In genomic region chr5:139178582-139178917, GRCh38 we compare ENCODE assay signal across 10 cellular contexts.
A peak's percentile ranks its signal among the peaks of the same experiment; 100 is the strongest.
DNase-seq lines count a peak whose midpoint lies in the region; ATAC-seq and TF ChIP-seq lines count a peak whose summit lies in the region.
"Had no signal": no experiment of that assay in that cellular context is flagged by ENCODE, and none has a peak within 500 bp of the region (broad histone marks: within the 10 kb centered on the region; RNA-seq: fewer than 3 reads in every experiment).

No MANE protein-coding gene starts in this region.

- TF ChIP-seq CTCF in RWPE1 (conservative IDR thresholded peaks at IDR 0.05; ENCODE audit: low read depth), result no peak
- TF ChIP-seq CTCF in GM10248 (IDR thresholded peaks at IDR 0.05; ENCODE audit: control extremely low read depth, extremely low read depth, low read depth, missing control alignments), result no peak

- H3K27ac ChIP-seq in RWPE1, result peak overlapping the region; percentile 58
- peak overlapping the region; percentile 11 for H3K27ac ChIP-seq in layer of hippocampus (ENCODE audit: low read depth, low read length)

- POLR2A ChIA-PET in RWPE1 (lab: Yijun Ruan, JAX; ENCODE audit: low non-redundant PET), result no interaction called here
- POLR2A ChIA-PET in GM10248 (lab: Yijun Ruan, JAX), result interaction anchor here (0.7 kb wide), 1 partner anchor 20 kb away, joined by 3 read pairs; the partner anchor contains the start of gene SIL1

- peaks cover 33% of the 10 kb centered on the region for H3K4me1 Mint-ChIP-seq in stimulated activated effector memory CD8-positive, alpha-beta T cell treated with anti-CD3 and anti-CD28 coated beads, Interleukin-12 subunit alpha, Interleukin-12 subunit beta, amount 100 ng/mL, for 72 hours

- CTCF ChIA-PET in RWPE1 (lab: Yijun Ruan, JAX), result interaction anchor here (0.6 to 0.7 kb wide), 2 partner anchors 93 to 531 kb away, joined by 3 to 4 read pairs; no protein-coding TSS in a partner anchor
- CTCF ChIA-PET in GM10248 (lab: Yijun Ruan, JAX), result interaction anchor here (0.7 to 1.3 kb wide), 6 partner anchors 11 to 354 kb away, joined by 3 read pairs; no protein-coding TSS in a partner anchor

- H3K27me3 ChIP-seq in layer of hippocampus (ENCODE audit: control insufficient read depth, insufficient read depth, low read length), result no peaks in the 10 kb centered on the region

- H3K36me3 Mint-ChIP-seq in stimulated activated effector memory CD8-positive, alpha-beta T cell treated with anti-CD3 and anti-CD28 coated beads, Interleukin-12 subunit alpha, Interleukin-12 subunit beta, amount 100 ng/mL, for 72 hours, result no peaks in the 10 kb centered on the region

- peak overlapping the region; percentile 2 for H3K27ac Mint-ChIP-seq in stimulated activated effector memory CD8-positive, alpha-beta T cell treated with anti-CD3 and anti-CD28 coated beads, Interleukin-12 subunit alpha, Interleukin-12 subunit beta, amount 100 ng/mL, for 72 hours

- no peak overlapping the region for H3K4me3 Mint-ChIP-seq in stimulated activated effector memory CD8-positive, alpha-beta T cell treated with anti-CD3 and anti-CD28 coated beads, Interleukin-12 subunit alpha, Interleukin-12 subunit beta, amount 100 ng/mL, for 72 hours

- H3K9me3 Mint-ChIP-seq in stimulated activated effector memory CD8-positive, alpha-beta T cell treated with anti-CD3 and anti-CD28 coated beads, Interleukin-12 subunit alpha, Interleukin-12 subunit beta, amount 100 ng/mL, for 72 hours, result no peaks in the 10 kb centered on the region

- ATAC-seq in GM19395 (IDR thresholded peaks at IDR 0.05; ENCODE audit: unreplicated experiment) (peak; percentile 12), HG02588 (IDR thresholded peaks at IDR 0.05; ENCODE audit: unreplicated experiment) (no peak)
- no peak for ATAC-seq in stimulated activated effector memory CD8-positive, alpha-beta T cell treated with anti-CD3 and anti-CD28 coated beads, Interleukin-12 subunit alpha, Interleukin-12 subunit beta, amount 100 ng/mL, for 72 hours
- ATAC-seq in stimulated activated naive CD8-positive, alpha-beta T cell treated with anti-CD3 and anti-CD28 coated beads, Interleukin-15, Interleukin-2, amounts not matched to agents 100 U/mL and 50 U/mL, for 24 hours, result no peak

- DNase-seq in RWPE1 (ENCODE audit: low spot score) (no peak), NCI-H2029 treated with DMSO at 0.1 percent for 48 hours (lab: John Stamatoyannopoulos, UW) (no peak), GM10248 (ENCODE audit: extremely low spot score) (no peak)
- DNase-seq in stimulated activated effector memory CD8-positive, alpha-beta T cell treated with anti-CD3 and anti-CD28 coated beads, Interleukin-12 subunit alpha, Interleukin-12 subunit beta, amount 100 ng/mL, for 72 hours (ENCODE audit: low spot score in 2 of 2), result no peak
- no peak for DNase-seq in stimulated activated naive CD8-positive, alpha-beta T cell treated with anti-CD3 and anti-CD28 coated beads, Interleukin-15, Interleukin-2, amounts not matched to agents 100 U/mL and 50 U/mL, for 24 hours
- DNase-seq: activated naive CD4-positive, alpha-beta T cell treated with Interleukin-2 at 50 U/mL for 16 hours; kidney glomerular epithelial cell had no signal
